8 cellular contexts compared by ENCODE assay signal in genomic region chr16:10941127-10941933, GRCh38. TPM values are rescaled to one million over a fixed set of nuclear protein-coding genes. Genes with fewer than 3 reads are reported as not detected.
DNase-seq lines count a peak whose midpoint lies in the region; ATAC-seq and TF ChIP-seq lines count a peak whose summit lies in the region.

No MANE protein-coding gene starts in this region.

- H3K36me3 ChIP-seq in mucosa of descending colon (ENCODE audit: low read depth) = no peaks in the 10 kb centered on the region

- no peaks in the 10 kb centered on the region for H3K9me3 ChIP-seq in mucosa of descending colon

- TF ChIP-seq EP300 in Ishikawa (IDR thresholded peaks at IDR 0.05; ENCODE audit: borderline replicate concordance) = no peak

- peak; percentile 2 for ATAC-seq in mucosa of descending colon

- POLR2A ChIA-PET in MCF 10A (lab: Yijun Ruan, JAX) = interaction anchor here (0.8 to 2.4 kb wide), 3 partner anchors 113 to 802 kb away, joined by 3 to 6 read pairs (median 3); partner anchors contain the start of genes NUBP1 and TXNDC11

- H3K9me3 Mint-ChIP-seq in MCF 10A (ENCODE audit: unreplicated experiment) = no peaks in the 10 kb centered on the region

- no peaks in the 10 kb centered on the region for H3K27me3 Mint-ChIP-seq in MCF 10A (ENCODE audit: insufficient read depth, unreplicated experiment)

- no TSS peak for BruUV-seq in MCF 10A (replicated peaks; lab: Mats Ljungman, UMichigan)

- DNase-seq in COLO668 (lab: John Stamatoyannopoulos, UW; ENCODE audit: unreplicated experiment) (peak; percentile 11), MCF 10A (ENCODE audit: unreplicated experiment) (peak; percentile 27), mucosa of descending colon (peak in 2 of 3 donors; percentile 63 to 71), MV-4-11 (lab: John Stamatoyannopoulos, UW) (no peak), NCI-H128 (lab: John Stamatoyannopoulos, UW; ENCODE audit: unreplicated experiment) (no peak), AG08395 (ENCODE audit: low spot score) (no peak)
- no peak for DNase-seq in stimulated activated CD4-positive, alpha-beta T cell treated with anti-CD3 and anti-CD28 coated beads, Interleukin-12 subunit alpha, Interleukin-12 subunit beta, amount 100 ng/mL, for 4 hours

- H3K36me3 Mint-ChIP-seq in MCF 10A (ENCODE audit: insufficient read depth, unreplicated experiment) = peaks cover 5% of the 10 kb centered on the region

- peak overlapping the region; percentile 94 for H3K4me3 Mint-ChIP-seq in MCF 10A (ENCODE audit: unreplicated experiment)

- TF ChIP-seq RAD21 in Ishikawa (IDR thresholded peaks at IDR 0.05; ENCODE audit: low read depth) = no peak

- no peak for TF ChIP-seq CTCF in MCF 10A (IDR thresholded peaks at IDR 0.05; ENCODE audit: unreplicated experiment)
- no peak for TF ChIP-seq CTCF in mucosa of descending colon (IDR thresholded peaks at IDR 0.05)

- H3K27ac Mint-ChIP-seq in MCF 10A (ENCODE audit: low read depth, unreplicated experiment) = peak overlapping the region; percentile 77

- CTCF ChIA-PET in MCF 10A (lab: Yijun Ruan, JAX) = interaction anchor here (0.6 to 2.7 kb wide), 8 partner anchors 9 to 620 kb away, joined by 3 to 9 read pairs (median 6); no protein-coding TSS in a partner anchor

- H3K4me1 Mint-ChIP-seq in MCF 10A (ENCODE audit: insufficient read depth, unreplicated experiment) = peaks cover 50% of the 10 kb centered on the region

- intact Hi-C loops in MCF 10A (cut with micrococcal nuclease) (loop anchor here (5.0 kb wide), 1 partner anchor 79 kb away; no protein-coding TSS in a partner anchor), mucosa of descending colon (cut with DNase I, micrococcal nuclease) (no loop called here)

- H3K4me1 ChIP-seq in mucosa of descending colon (ENCODE audit: low read depth) = peaks cover 68% of the 10 kb centered on the region

- H3K4me3 ChIP-seq in mucosa of descending colon = peak overlapping the region; percentile 50

TF ChIP-seq in Ishikawa, 13 proteins besides CTCF, POLR2A, EP300 and RAD21:
- TF ChIP-seq CREB1 (IDR thresholded peaks at IDR 0.05; ENCODE audit: low read depth) = no peak
- TF ChIP-seq, protein P1, sequence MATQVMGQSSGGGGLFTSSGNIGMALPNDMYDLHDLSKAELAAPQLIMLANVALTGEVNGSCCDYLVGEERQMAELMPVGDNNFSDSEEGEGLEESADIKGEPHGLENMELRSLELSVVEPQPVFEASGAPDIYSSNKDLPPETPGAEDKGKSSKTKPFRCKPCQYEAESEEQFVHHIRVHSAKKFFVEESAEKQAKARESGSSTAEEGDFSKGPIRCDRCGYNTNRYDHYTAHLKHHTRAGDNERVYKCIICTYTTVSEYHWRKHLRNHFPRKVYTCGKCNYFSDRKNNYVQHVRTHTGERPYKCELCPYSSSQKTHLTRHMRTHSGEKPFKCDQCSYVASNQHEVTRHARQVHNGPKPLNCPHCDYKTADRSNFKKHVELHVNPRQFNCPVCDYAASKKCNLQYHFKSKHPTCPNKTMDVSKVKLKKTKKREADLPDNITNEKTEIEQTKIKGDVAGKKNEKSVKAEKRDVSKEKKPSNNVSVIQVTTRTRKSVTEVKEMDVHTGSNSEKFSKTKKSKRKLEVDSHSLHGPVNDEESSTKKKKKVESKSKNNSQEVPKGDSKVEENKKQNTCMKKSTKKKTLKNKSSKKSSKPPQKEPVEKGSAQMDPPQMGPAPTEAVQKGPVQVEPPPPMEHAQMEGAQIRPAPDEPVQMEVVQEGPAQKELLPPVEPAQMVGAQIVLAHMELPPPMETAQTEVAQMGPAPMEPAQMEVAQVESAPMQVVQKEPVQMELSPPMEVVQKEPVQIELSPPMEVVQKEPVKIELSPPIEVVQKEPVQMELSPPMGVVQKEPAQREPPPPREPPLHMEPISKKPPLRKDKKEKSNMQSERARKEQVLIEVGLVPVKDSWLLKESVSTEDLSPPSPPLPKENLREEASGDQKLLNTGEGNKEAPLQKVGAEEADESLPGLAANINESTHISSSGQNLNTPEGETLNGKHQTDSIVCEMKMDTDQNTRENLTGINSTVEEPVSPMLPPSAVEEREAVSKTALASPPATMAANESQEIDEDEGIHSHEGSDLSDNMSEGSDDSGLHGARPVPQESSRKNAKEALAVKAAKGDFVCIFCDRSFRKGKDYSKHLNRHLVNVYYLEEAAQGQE (IDR thresholded peaks at IDR 0.05; ENCODE audit: low read depth) = no peak
- TF ChIP-seq, protein P2, sequence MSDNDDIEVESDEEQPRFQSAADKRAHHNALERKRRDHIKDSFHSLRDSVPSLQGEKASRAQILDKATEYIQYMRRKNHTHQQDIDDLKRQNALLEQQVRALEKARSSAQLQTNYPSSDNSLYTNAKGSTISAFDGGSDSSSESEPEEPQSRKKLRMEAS (IDR thresholded peaks at IDR 0.05) = 0 out of 2 replicates have a peak, but pooled peaks have one; percentile 15

RNA-seq across cellular contexts. Expression of gene DEXI, which starts 0.9 kb away (rescaled TPM):
- total RNA-seq in MCF 10A (2022) (21.6 and 24.1 TPM in 2 replicates), mucosa of descending colon (10 to 100 TPM; 18.0 to 44.8 (median 26.6) TPM)

RNA-seq across cellular contexts. Expression of gene CLEC16A, which starts 3.0 kb away (rescaled TPM):
- total RNA-seq in MCF 10A (2022) (29.1 and 32.4 TPM in 2 replicates), mucosa of descending colon (10 to 100 TPM; 30.3 to 38.1 (median 37.1) TPM)

Comparison
In these comparisons a context has a peak if more than half of its experiments do, and no peak if none do; other contexts are left out.
1. DNase-seq: peak in COLO668 (single experiment), MCF 10A (single experiment) and mucosa of descending colon (2 of 3); none in MV-4-11 (single experiment), NCI-H128 (single experiment), stimulated activated CD4-positive, alpha-beta T cell treated with anti-CD3 and anti-CD28 coated beads, Interleukin-12 subunit alpha, Interleukin-12 subunit beta, amount 100 ng/mL, for 4 hours (single experiment) and AG08395 (single experiment).